ENCODE assay signal across 17 cellular contexts in genomic region chr14:55926007-55926406, GRCh38.
DNase-seq lines count a peak whose midpoint lies in the region; TF ChIP-seq lines count a peak whose summit lies in the region.
"Had no signal": no experiment of that assay in that cellular context is flagged by ENCODE, and none has a peak within 500 bp of the region (broad histone marks: within the 10 kb centered on the region; RNA-seq: fewer than 3 reads in every experiment).

No MANE protein-coding gene starts in this region.

- DNase-seq in DMS53 treated with DMSO at 0.1 percent for 48 hours (lab: John Stamatoyannopoulos, UW; ENCODE audit: unreplicated experiment) (peak; percentile 95), NCI-H187 (lab: John Stamatoyannopoulos, UW) (peak; percentile 70 to 89), NCI-H774 (lab: John Stamatoyannopoulos, UW) (peak; percentile 77), neural crest cell (ENCODE audit: low read depth, low spot score) (no peak), A172 (ENCODE audit: low spot score) (no peak), NCI-H524 (lab: John Stamatoyannopoulos, UW) (no peak), NCI-H1930 (lab: John Stamatoyannopoulos, UW) (no peak)
- no peak for DNase-seq in activated naive CD4-positive, alpha-beta T cell treated with anti-CD3 and anti-CD28 coated beads for 36 hours
- DNase-seq: activated CD8-positive, alpha-beta T cell treated with anti-CD3 and anti-CD28 coated beads, Interleukin-2, amount 10 ng/mL, durations not matched to agents 7 days and 5 days; amygdala; cerebellar nuclear complex; Peyer's patch; psoas muscle; stimulated activated CD4-positive, alpha-beta T cell treated with anti-CD3 and anti-CD28 coated beads, Interleukin-12 subunit alpha, Interleukin-12 subunit beta, amount 100 ng/mL, for 4 hours; T-cell had no signal

- H3K27ac Mint-ChIP-seq in neural crest cell (ENCODE audit: unreplicated experiment), result peak overlapping the region; percentile 59
- no peak overlapping the region for H3K27ac Mint-ChIP-seq in activated naive CD4-positive, alpha-beta T cell treated with anti-CD3 and anti-CD28 coated beads for 36 hours
- H3K27ac Mint-ChIP-seq: activated CD8-positive, alpha-beta T cell treated with anti-CD3 and anti-CD28 coated beads, Interleukin-2, amount 10 ng/mL, durations not matched to agents 7 days and 5 days; activated T-helper 1 cell treated with anti-CD3 and anti-CD28 coated beads, Interleukin-12 subunit alpha, Interleukin-12 subunit beta, Interleukin-2, Interleukin-4 antibody, amounts not matched to agents 30 ng/mL and 10 ng/mL and 1 ng/mL, durations not matched to agents 14 hours and 24 hours and 36 hours; stimulated activated naive CD8-positive, alpha-beta T cell treated with anti-CD3 and anti-CD28 coated beads, Interleukin-15, Interleukin-2, amounts not matched to agents 100 ng/mL and 50 ng/mL, for 24 hours; T-cell had no signal

- H3K27me3 Mint-ChIP-seq in neural crest cell (ENCODE audit: low read depth), result no peaks in the 10 kb centered on the region
- H3K27me3 Mint-ChIP-seq in activated naive CD4-positive, alpha-beta T cell treated with anti-CD3 and anti-CD28 coated beads for 36 hours (ENCODE audit: low read depth), result peaks cover 5% of the 10 kb centered on the region

- intact Hi-C loops in activated naive CD4-positive, alpha-beta T cell treated with anti-CD3 and anti-CD28 coated beads for 36 hours (cut with micrococcal nuclease), result no loop called here

- no peak overlapping the region for H3K4me3 Mint-ChIP-seq in neural crest cell
- no peak overlapping the region for H3K4me3 Mint-ChIP-seq in activated naive CD4-positive, alpha-beta T cell treated with anti-CD3 and anti-CD28 coated beads for 36 hours
- H3K4me3 Mint-ChIP-seq: activated CD8-positive, alpha-beta T cell treated with anti-CD3 and anti-CD28 coated beads, Interleukin-2, amount 10 ng/mL, durations not matched to agents 7 days and 5 days; activated T-helper 1 cell treated with anti-CD3 and anti-CD28 coated beads, Interleukin-12 subunit alpha, Interleukin-12 subunit beta, Interleukin-2, Interleukin-4 antibody, amounts not matched to agents 30 ng/mL and 10 ng/mL and 1 ng/mL, durations not matched to agents 14 hours and 24 hours and 36 hours; stimulated activated naive CD8-positive, alpha-beta T cell treated with anti-CD3 and anti-CD28 coated beads, Interleukin-15, Interleukin-2, amounts not matched to agents 100 ng/mL and 50 ng/mL, for 24 hours; T-cell had no signal

- CTCF ChIA-PET in activated naive CD4-positive, alpha-beta T cell treated with anti-CD3 and anti-CD28 coated beads for 36 hours (lab: Charles Lee), result no interaction called here

- H3K4me1 Mint-ChIP-seq in neural crest cell, result peaks cover 44% of the 10 kb centered on the region
- no peaks in the 10 kb centered on the region for H3K4me1 Mint-ChIP-seq in activated naive CD4-positive, alpha-beta T cell treated with anti-CD3 and anti-CD28 coated beads for 36 hours (ENCODE audit: low read depth)
- H3K4me1 Mint-ChIP-seq: T-cell had no signal

- no peaks in the 10 kb centered on the region for H3K36me3 Mint-ChIP-seq in neural crest cell (ENCODE audit: low read depth)
- no peaks in the 10 kb centered on the region for H3K36me3 Mint-ChIP-seq in activated naive CD4-positive, alpha-beta T cell treated with anti-CD3 and anti-CD28 coated beads for 36 hours (ENCODE audit: low read depth)
- H3K36me3 Mint-ChIP-seq: T-cell had no signal

- no peaks in the 10 kb centered on the region for H3K9me3 Mint-ChIP-seq in neural crest cell
- no peaks in the 10 kb centered on the region for H3K9me3 Mint-ChIP-seq in activated naive CD4-positive, alpha-beta T cell treated with anti-CD3 and anti-CD28 coated beads for 36 hours
- H3K9me3 Mint-ChIP-seq: activated T-helper 1 cell treated with anti-CD3 and anti-CD28 coated beads, Interleukin-12 subunit alpha, Interleukin-12 subunit beta, Interleukin-2, Interleukin-4 antibody, amounts not matched to agents 30 ng/mL and 10 ng/mL and 1 ng/mL, durations not matched to agents 14 hours and 24 hours and 36 hours; stimulated activated naive CD8-positive, alpha-beta T cell treated with anti-CD3 and anti-CD28 coated beads, Interleukin-15, Interleukin-2, amounts not matched to agents 100 ng/mL and 50 ng/mL, for 24 hours; T-cell had no signal

- no peak for TF ChIP-seq CTCF in neural crest cell (conservative IDR thresholded peaks at IDR 0.05)

Comparison
In these comparisons a context has a peak if more than half of its experiments do, and no peak if none do; other contexts are left out.
1. DNase-seq: peak in DMS53 treated with DMSO at 0.1 percent for 48 hours (single experiment), NCI-H187 (2 of 2) and NCI-H774 (single experiment); none in neural crest cell (single experiment), activated naive CD4-positive, alpha-beta T cell treated with anti-CD3 and anti-CD28 coated beads for 36 hours (single experiment), A172 (single experiment), NCI-H524 (0 of 2) and NCI-H1930 (0 of 2).